ENCODE assay signal across 8 cellular contexts in genomic region chr13:99087130-99087953, GRCh38.
DNase-seq lines count a peak whose midpoint lies in the region; ATAC-seq, FAIRE-seq and TF ChIP-seq lines count a peak whose summit lies in the region.

No MANE protein-coding gene starts in this region.

- H3K4me3 ChIP-seq in keratinocyte (ENCODE audit: control insufficient read depth in 2 of 3, extremely low read depth in 1 of 3, insufficient read depth in 2 of 3, low read depth in 1 of 3, low read length in 3 of 3), result peak overlapping the region; percentile 81 to 84 (median 83)

- FAIRE-seq in keratinocyte (lab: Jason Lieb, UNC), result peak; percentile 77

- H3K27ac ChIP-seq in keratinocyte (ENCODE audit: control insufficient read depth, insufficient read depth, low read length), result peak overlapping the region; percentile 83

- dilution Hi-C loops in keratinocyte (cut with MboI; ENCODE audit: extremely low pct_ligation_motif_present, low sequenced_read_pairs), result no loop called here

- peaks cover 14% of the 10 kb centered on the region for H3K4me1 ChIP-seq in keratinocyte (ENCODE audit: control insufficient read depth, extremely low read depth, insufficient read depth, low read length)

- H3K9ac ChIP-seq in keratinocyte (ENCODE audit: control insufficient read depth, extremely low read depth, insufficient read depth, low read length), result peak overlapping the region; percentile 88

- H3K79me2 ChIP-seq in keratinocyte (ENCODE audit: control insufficient read depth, insufficient read depth, low read length), result peaks cover 39% of the 10 kb centered on the region

- no peaks in the 10 kb centered on the region for H3K9me3 ChIP-seq in keratinocyte (ENCODE audit: control insufficient read depth, low read depth, low read length)

- no peaks in the 10 kb centered on the region for H3K9me1 ChIP-seq in keratinocyte (ENCODE audit: control insufficient read depth, extremely low read depth, insufficient read depth, low read length)

- no peaks in the 10 kb centered on the region for H3K27me3 ChIP-seq in keratinocyte (ENCODE audit: control insufficient read depth, extremely low read depth, insufficient read depth, low read length)

- no peaks in the 10 kb centered on the region for H4K20me1 ChIP-seq in keratinocyte (ENCODE audit: control insufficient read depth, extremely low read depth, insufficient read depth, low read length)

- DNase-seq in A172 (ENCODE audit: low spot score) (peak; percentile 79), NCI-H2171 (lab: John Stamatoyannopoulos, UW) (peak; percentile 87), cerebellar nuclear complex (lab: John Stamatoyannopoulos, UW) (peak; percentile 46 to 79), keratinocyte (ENCODE audit: low read depth, low spot score) (peak; percentile 23)
- peak; percentile 94 for DNase-seq in activated CD4-positive, CD25-positive, alpha-beta regulatory T cell treated with anti-CD3 and anti-CD28 coated beads, Interleukin-2, amount 50 U/mL, for 72 hours
- peak; percentile 83 to 94 (median 87) for DNase-seq in stimulated activated CD4-positive, alpha-beta T cell treated with anti-CD3 and anti-CD28 coated beads, Interleukin-12 subunit alpha, Interleukin-12 subunit beta, amount 100 ng/mL, for 48 hours (ENCODE audit: low read depth in 2 of 3, low spot score in 1 of 3)

- TF ChIP-seq CTCF in keratinocyte (optimal IDR thresholded peaks at IDR 0.05 in 1 of 3, IDR thresholded peaks at IDR 0.05 in 1 of 3, conservative IDR thresholded peaks at IDR 0.05 in 1 of 3; ENCODE audit: extremely low read depth in 1 of 3, insufficient read depth in 2 of 3, low read length in 3 of 3), result peak in 1 of 3 experiments; percentile 39

- H2AFZ ChIP-seq in keratinocyte (ENCODE audit: control insufficient read depth, low read length), result peak overlapping the region; percentile 91

- ATAC-seq in HG03066 (IDR thresholded peaks at IDR 0.05; ENCODE audit: low read depth, unreplicated experiment), result peak; percentile 77

- TF ChIP-seq POLR2A in GM18526 (IDR thresholded peaks at IDR 0.05; ENCODE audit: extremely low read depth, insufficient read length), result peak; percentile 48

- H3K36me3 ChIP-seq in keratinocyte (ENCODE audit: control insufficient read depth in 2 of 2, extremely low read depth in 1 of 2, insufficient read depth in 2 of 2, low read length in 2 of 2), result no peaks in the 10 kb centered on the region

- peak overlapping the region; percentile 88 for H3K4me2 ChIP-seq in keratinocyte (ENCODE audit: control insufficient read depth, extremely low read depth, insufficient read depth, low read depth, low read length)

Comparison
In these comparisons a context has a peak if more than half of its experiments do, and no peak if none do; other contexts are left out.
1. Peak in every context shown above with its lines: DNase-seq, ATAC-seq, H3K4me3 ChIP-seq and H3K27ac ChIP-seq.
2. DNase-seq: peak in every context shown above with its lines; median percentile 94 in activated CD4-positive, CD25-positive, alpha-beta regulatory T cell treated with anti-CD3 and anti-CD28 coated beads, Interleukin-2, amount 50 U/mL, for 72 hours; 87 in NCI-H2171; 87 in stimulated activated CD4-positive, alpha-beta T cell treated with anti-CD3 and anti-CD28 coated beads, Interleukin-12 subunit alpha, Interleukin-12 subunit beta, amount 100 ng/mL, for 48 hours; 79 in A172; 62 in cerebellar nuclear complex; 23 in keratinocyte.